ENCODE assay signal across 25 cellular contexts in the genomic region with DNA sequence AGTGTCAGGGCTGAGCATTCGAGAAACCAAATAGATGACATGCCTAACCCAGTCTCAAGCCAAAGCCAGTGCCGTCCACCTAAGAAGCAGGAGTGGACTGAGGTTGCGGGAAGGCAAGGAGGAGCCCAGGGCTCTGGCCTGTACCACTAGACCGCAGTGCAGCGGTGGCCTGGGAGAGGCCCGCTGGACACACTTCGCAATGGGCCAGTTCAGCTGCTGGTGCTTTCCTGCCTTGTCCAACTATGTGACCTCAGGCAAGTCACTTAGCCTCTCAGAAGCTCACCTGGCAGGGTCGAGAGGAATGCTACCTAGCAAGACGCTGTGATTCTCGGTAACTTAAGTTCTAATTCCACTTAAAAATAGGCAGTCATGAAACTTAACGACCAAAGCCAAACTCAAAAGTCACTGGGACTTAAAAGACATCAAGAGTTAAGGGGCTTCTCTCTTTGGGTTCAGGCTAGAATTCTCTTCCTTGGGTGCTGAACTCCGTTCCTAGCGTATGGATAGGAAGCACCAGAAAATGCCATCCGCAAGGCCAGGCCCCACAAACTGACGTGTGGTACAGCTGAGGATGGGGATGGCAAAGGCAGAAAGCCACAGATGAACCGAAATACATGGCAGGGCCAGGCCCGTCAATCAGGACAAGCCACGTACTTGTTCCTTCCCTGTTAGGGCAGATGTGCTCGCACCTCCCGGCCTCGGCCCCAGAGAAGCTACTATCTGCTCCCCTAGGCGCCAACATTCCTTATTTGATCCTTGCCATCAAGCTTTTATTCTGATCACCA. TPM values are rescaled to one million over a fixed set of nuclear protein-coding genes. Genes with fewer than 3 reads are reported as not detected.
DNase-seq lines count a peak whose midpoint lies in the region; ATAC-seq and TF ChIP-seq lines count a peak whose summit lies in the region.
"Had no signal": no experiment of that assay in that cellular context is flagged by ENCODE, and none has a peak within 500 bp of the region (broad histone marks: within the 10 kb centered on the region; RNA-seq: fewer than 3 reads in every experiment).

No MANE protein-coding gene starts in this region.

- peak overlapping the region; percentile 24; the same call in 1 of the 2 replicates for H3K4me2 ChIP-seq in GM23338
- H3K4me2 ChIP-seq: neural progenitor cell had no signal

- CTCF ChIA-PET in MCF 10A (lab: Yijun Ruan, JAX): interaction anchor here (0.6 kb wide), 1 partner anchor 36 kb away, joined by 3 read pairs; no protein-coding TSS in a partner anchor

- H3K36me3 Mint-ChIP-seq in GM23338 (ENCODE audit: low read depth) (peaks cover 81% of the 10 kb centered on the region), MCF 10A (ENCODE audit: insufficient read depth, unreplicated experiment) (peaks cover 38% of the 10 kb centered on the region)
- H3K36me3 Mint-ChIP-seq: CD4-positive, CD25-positive, alpha-beta regulatory T cell had no signal

- peaks cover 84% of the 10 kb centered on the region for H3K4me1 Mint-ChIP-seq in GM23338
- peaks cover 63% of the 10 kb centered on the region for H3K4me1 Mint-ChIP-seq in MCF 10A (ENCODE audit: insufficient read depth, unreplicated experiment)
- H3K4me1 Mint-ChIP-seq: activated CD4-positive, alpha-beta T cell treated with anti-CD3 and anti-CD28 coated beads for 36 hours; CD4-positive, CD25-positive, alpha-beta regulatory T cell had no signal

- H3F3A ChIP-seq in GM23338 (replicated peaks; ENCODE audit: low read depth): 0 out of 2 replicates have a peak, but pooled peaks cover 8% of the 10 kb centered on the region

- H3K27ac ChIP-seq in GM23338 (ENCODE audit: low read depth) (no peak overlapping the region; the same call in 1 of the 2 replicates), skeletal muscle tissue (ENCODE audit: low read depth, low read length) (peak overlapping the region; percentile 95)
- H3K27ac ChIP-seq: neural progenitor cell, SJSA1 had no signal

- H3K4me3 ChIP-seq in GM23338 (no peak overlapping the region), skeletal muscle tissue (ENCODE audit: low read length in 3 of 3) (no peak overlapping the region)
- H3K4me3 ChIP-seq: mucosa of descending colon, neural progenitor cell, Peyer's patch, SJSA1, uterus had no signal

- H3K27ac Mint-ChIP-seq in GM23338: peak overlapping the region; percentile 24; the same call in 1 of the 2 replicates
- H3K27ac Mint-ChIP-seq in MCF 10A (ENCODE audit: low read depth, unreplicated experiment): peak overlapping the region; percentile 50
- H3K27ac Mint-ChIP-seq: activated CD4-positive, alpha-beta T cell treated with anti-CD3 and anti-CD28 coated beads for 36 hours; activated T-cell treated with anti-CD3 and anti-CD28 coated beads, Interleukin-2, amount 50 U/mL, for 24 hours; CD4-positive, CD25-positive, alpha-beta regulatory T cell; neural progenitor cell had no signal

- intact Hi-C loops in MCF 10A (cut with micrococcal nuclease): no loop called here

- TF ChIP-seq CTCF in GM23338 (conservative IDR thresholded peaks at IDR 0.05; ENCODE audit: low read depth in 2 of 2): no peak
- TF ChIP-seq CTCF in MCF 10A (IDR thresholded peaks at IDR 0.05; ENCODE audit: unreplicated experiment): no peak

- H3K9me2 ChIP-seq in GM23338 (ENCODE audit: insufficient read depth): 0 out of 2 replicates have a peak, but pooled peaks cover 2% of the 10 kb centered on the region

- H2AFZ ChIP-seq in GM23338: no peak overlapping the region
- H2AFZ ChIP-seq: neural progenitor cell had no signal

- H3K9me3 ChIP-seq in skeletal muscle tissue (ENCODE audit: control insufficient read depth in 3 of 3, low read length in 3 of 3): no peaks in the 10 kb centered on the region
- H3K9me3 ChIP-seq: mucosa of descending colon, Peyer's patch, SJSA1, uterus had no signal

- peaks cover 100% of the 10 kb centered on the region for H3K79me2 ChIP-seq in GM23338 (replicated peaks; ENCODE audit: insufficient read depth)

- peaks cover 8% of the 10 kb centered on the region for H3K27me3 Mint-ChIP-seq in GM23338 (ENCODE audit: insufficient read depth, low read depth, poor library complexity)
- H3K27me3 Mint-ChIP-seq in MCF 10A (ENCODE audit: insufficient read depth, unreplicated experiment): no peaks in the 10 kb centered on the region
- H3K27me3 Mint-ChIP-seq: activated CD4-positive, alpha-beta T cell treated with anti-CD3 and anti-CD28 coated beads for 36 hours; activated T-cell treated with anti-CD3 and anti-CD28 coated beads, Interleukin-2, amount 50 U/mL, for 24 hours had no signal

- peaks cover 98% of the 10 kb centered on the region for H4K20me1 ChIP-seq in GM23338 (replicated peaks; ENCODE audit: insufficient read depth)

- peaks cover 86% of the 10 kb centered on the region for H3K4me1 ChIP-seq in GM23338 (ENCODE audit: insufficient read depth)
- H3K4me1 ChIP-seq in skeletal muscle tissue (ENCODE audit: control insufficient read depth in 3 of 3, insufficient read depth in 3 of 3, low read length in 3 of 3): peaks cover 81 to 93% (median 87%) of the 10 kb centered on the region in 3 donors

- POLR2A ChIA-PET in MCF 10A (lab: Yijun Ruan, JAX): interaction anchor here (0.6 to 7.9 kb wide), 7 partner anchors 20 to 661 kb away, joined by 3 to 165 read pairs (median 15); no protein-coding TSS in a partner anchor

- ATAC-seq in GM23338 (peak; percentile 13; the same call in 2 of the 3 replicates), HG02884 (IDR thresholded peaks at IDR 0.05; ENCODE audit: unreplicated experiment) (no peak)
- ATAC-seq: activated CD4-positive, alpha-beta T cell treated with anti-CD3 and anti-CD28 coated beads for 36 hours; left ventricle myocardium superior; mucosa of descending colon had no signal

- H3K9me3 Mint-ChIP-seq in GM23338 (no peaks in the 10 kb centered on the region), MCF 10A (ENCODE audit: unreplicated experiment) (no peaks in the 10 kb centered on the region)
- H3K9me3 Mint-ChIP-seq: activated T-cell treated with anti-CD3 and anti-CD28 coated beads, Interleukin-2, amount 50 U/mL, for 24 hours; neural progenitor cell had no signal

- H3K36me3 ChIP-seq in GM23338 (ENCODE audit: insufficient read depth): peaks cover 27% of the 10 kb centered on the region
- H3K36me3 ChIP-seq in skeletal muscle tissue (ENCODE audit: control insufficient read depth in 3 of 3, insufficient read depth in 3 of 3, low read length in 3 of 3): peaks cover 3 to 12% (median 5%) of the 10 kb centered on the region in 3 donors
- H3K36me3 ChIP-seq: uterus had no signal

- no peaks in the 10 kb centered on the region for H3K27me3 ChIP-seq in GM23338 (ENCODE audit: insufficient read depth)
- no peaks in the 10 kb centered on the region for H3K27me3 ChIP-seq in skeletal muscle tissue (ENCODE audit: control insufficient read depth in 3 of 3, insufficient read depth in 3 of 3, low read length in 3 of 3)
- H3K27me3 ChIP-seq: neural progenitor cell, Peyer's patch, SJSA1, uterus had no signal

- no TSS peak for BruUV-seq in MCF 10A (replicated peaks; lab: Mats Ljungman, UMichigan)

- DNase-seq in GM23338 (ENCODE audit: low spot score) (no peak), MCF 10A (ENCODE audit: unreplicated experiment) (no peak), left kidney (ENCODE audit: low read depth, low spot score) (peak; percentile 38), AG08395 (ENCODE audit: low spot score) (no peak), pons (ENCODE audit: low spot score) (no peak), middle frontal gyrus (ENCODE audit: extremely low spot score, low spot score) (no peak)
- DNase-seq: activated CD4-positive, alpha-beta T cell treated with anti-CD3 and anti-CD28 coated beads for 36 hours; activated CD8-positive, alpha-beta memory T cell treated with anti-CD3 and anti-CD28 coated beads for 24 hours; activated naive CD4-positive, alpha-beta T cell; activated T-cell treated with anti-CD3 and anti-CD28 coated beads, Interleukin-2, amount 50 U/mL, for 24 hours; CD4-positive, CD25-positive, alpha-beta regulatory T cell; DMS 273 treated with DMSO at 0.1 percent for 48 hours; IMR-90; left ventricle myocardium superior; NCI-H1105; NCI-H1930; NCI-H526; stimulated activated CD4-positive, alpha-beta T cell treated with anti-CD3 and anti-CD28 coated beads, Interleukin-1b, Interleukin-23, amount 100 ng/mL, for 48 hours; uterus had no signal

- no peak overlapping the region for H3K9ac ChIP-seq in skeletal muscle tissue (ENCODE audit: low read depth in 1 of 3, low read length in 3 of 3)
- H3K9ac ChIP-seq: neural progenitor cell had no signal

- H3K4me3 Mint-ChIP-seq in GM23338 (no peak overlapping the region), MCF 10A (ENCODE audit: unreplicated experiment) (no peak overlapping the region)
- H3K4me3 Mint-ChIP-seq: activated CD4-positive, alpha-beta T cell treated with anti-CD3 and anti-CD28 coated beads for 36 hours; activated T-cell treated with anti-CD3 and anti-CD28 coated beads, Interleukin-2, amount 50 U/mL, for 24 hours; CD4-positive, CD25-positive, alpha-beta regulatory T cell; neural progenitor cell had no signal

TF ChIP-seq in GM23338, 12 proteins besides CTCF, POLR2A, EP300 and RAD21 (continues in another document):
- TF ChIP-seq, protein P1, sequence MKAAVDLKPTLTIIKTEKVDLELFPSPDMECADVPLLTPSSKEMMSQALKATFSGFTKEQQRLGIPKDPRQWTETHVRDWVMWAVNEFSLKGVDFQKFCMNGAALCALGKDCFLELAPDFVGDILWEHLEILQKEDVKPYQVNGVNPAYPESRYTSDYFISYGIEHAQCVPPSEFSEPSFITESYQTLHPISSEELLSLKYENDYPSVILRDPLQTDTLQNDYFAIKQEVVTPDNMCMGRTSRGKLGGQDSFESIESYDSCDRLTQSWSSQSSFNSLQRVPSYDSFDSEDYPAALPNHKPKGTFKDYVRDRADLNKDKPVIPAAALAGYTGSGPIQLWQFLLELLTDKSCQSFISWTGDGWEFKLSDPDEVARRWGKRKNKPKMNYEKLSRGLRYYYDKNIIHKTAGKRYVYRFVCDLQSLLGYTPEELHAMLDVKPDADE (IDR thresholded peaks at IDR 0.05): no peak
- TF ChIP-seq EZH2 (IDR thresholded peaks at IDR 0.05; ENCODE audit: low read depth, unreplicated experiment): no peak
- no peak for TF ChIP-seq EZH2phosphoT487 (IDR thresholded peaks at IDR 0.05; ENCODE audit: unreplicated experiment)
- TF ChIP-seq NANOG (IDR thresholded peaks at IDR 0.05; ENCODE audit: borderline replicate concordance): no peak

RNA-seq across cellular contexts. Expression of a gene that starts 34.2 kb away (rescaled TPM):
- total RNA-seq in GM23338 (2014; rRNA removed; shearing (Covaris generic)): 233 and 265 TPM in 2 replicates
- 133 and 138 TPM in 2 replicates for polyA plus RNA-seq in GM23338 (2016; fragmentation: Nextera tagmentation; extraction: Ambion mirVana)
- total RNA-seq in MCF 10A (2022) (129 and 152 TPM in 2 replicates), skeletal muscle tissue (32.9 TPM)
